ENCODE assay signal across 1 cellular context in the genomic region with DNA sequence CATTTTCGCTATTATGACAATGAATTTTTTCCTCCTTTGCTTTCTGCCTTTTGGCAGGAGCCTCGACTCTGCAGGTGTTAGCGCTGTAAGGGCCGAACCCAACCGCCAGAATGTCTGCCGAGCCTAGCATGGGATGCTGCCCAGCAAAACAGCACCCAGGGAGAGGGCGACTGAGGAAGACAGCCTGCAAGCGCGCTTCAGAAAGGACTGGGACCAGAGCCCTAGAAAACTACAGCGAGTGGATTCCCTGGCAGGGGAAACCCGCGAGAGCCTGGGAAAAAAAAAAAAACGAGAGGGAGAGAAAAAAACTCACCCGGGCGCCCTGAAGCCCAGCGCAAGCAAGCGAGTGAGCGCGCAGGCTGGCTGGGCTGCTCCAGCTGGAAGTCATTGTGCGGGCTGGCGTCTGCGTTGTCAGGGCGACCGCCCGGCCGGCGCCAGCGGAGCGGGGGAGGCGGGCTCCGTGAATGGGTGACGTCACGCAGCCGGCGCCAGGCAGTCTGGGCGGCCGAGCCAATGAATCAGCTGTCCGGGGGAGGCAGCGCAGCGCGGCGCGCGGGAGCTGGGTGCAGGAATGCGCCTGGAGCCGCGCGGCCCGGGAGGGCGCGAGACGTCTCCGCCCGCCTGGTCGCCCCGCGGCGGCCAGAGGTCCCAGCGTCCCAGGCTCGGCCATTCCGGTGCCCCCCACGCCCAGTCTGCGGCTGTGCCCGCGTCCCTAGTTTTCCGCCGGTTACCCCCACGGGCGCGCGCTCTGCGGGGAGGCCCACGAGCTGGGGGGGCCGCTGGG.
A peak's percentile ranks its signal among the peaks of the same experiment; 100 is the strongest.
TF ChIP-seq lines count a peak whose summit lies in the region.

No MANE protein-coding gene starts in this region.

TF ChIP-seq in HepG2, 621 proteins besides CTCF, POLR2A, EP300 and RAD21 (continued from another document and continues in another):
- no peak for TF ChIP-seq TCF7 (IDR thresholded peaks at IDR 0.05; ENCODE audit: low read depth)
- TF ChIP-seq MAFF (IDR thresholded peaks at IDR 0.05; ENCODE audit: low read depth, low read length), result no peak
- TF ChIP-seq RELA (CRISPR knock-in tag; IDR thresholded peaks at IDR 0.05), result no peak
- no peak for TF ChIP-seq ZBTB49 (CRISPR knock-in tag; IDR thresholded peaks at IDR 0.05; ENCODE audit: borderline replicate concordance)
- TF ChIP-seq SAP130 (CRISPR knock-in tag; IDR thresholded peaks at IDR 0.05; ENCODE audit: low read depth), result peak; percentile 100
- peak; percentile 90; the same call in 1 of the 2 replicates for TF ChIP-seq ATF7-NPFF (CRISPR knock-in tag; IDR thresholded peaks at IDR 0.05; ENCODE audit: low read depth)
- TF ChIP-seq, protein P1, sequence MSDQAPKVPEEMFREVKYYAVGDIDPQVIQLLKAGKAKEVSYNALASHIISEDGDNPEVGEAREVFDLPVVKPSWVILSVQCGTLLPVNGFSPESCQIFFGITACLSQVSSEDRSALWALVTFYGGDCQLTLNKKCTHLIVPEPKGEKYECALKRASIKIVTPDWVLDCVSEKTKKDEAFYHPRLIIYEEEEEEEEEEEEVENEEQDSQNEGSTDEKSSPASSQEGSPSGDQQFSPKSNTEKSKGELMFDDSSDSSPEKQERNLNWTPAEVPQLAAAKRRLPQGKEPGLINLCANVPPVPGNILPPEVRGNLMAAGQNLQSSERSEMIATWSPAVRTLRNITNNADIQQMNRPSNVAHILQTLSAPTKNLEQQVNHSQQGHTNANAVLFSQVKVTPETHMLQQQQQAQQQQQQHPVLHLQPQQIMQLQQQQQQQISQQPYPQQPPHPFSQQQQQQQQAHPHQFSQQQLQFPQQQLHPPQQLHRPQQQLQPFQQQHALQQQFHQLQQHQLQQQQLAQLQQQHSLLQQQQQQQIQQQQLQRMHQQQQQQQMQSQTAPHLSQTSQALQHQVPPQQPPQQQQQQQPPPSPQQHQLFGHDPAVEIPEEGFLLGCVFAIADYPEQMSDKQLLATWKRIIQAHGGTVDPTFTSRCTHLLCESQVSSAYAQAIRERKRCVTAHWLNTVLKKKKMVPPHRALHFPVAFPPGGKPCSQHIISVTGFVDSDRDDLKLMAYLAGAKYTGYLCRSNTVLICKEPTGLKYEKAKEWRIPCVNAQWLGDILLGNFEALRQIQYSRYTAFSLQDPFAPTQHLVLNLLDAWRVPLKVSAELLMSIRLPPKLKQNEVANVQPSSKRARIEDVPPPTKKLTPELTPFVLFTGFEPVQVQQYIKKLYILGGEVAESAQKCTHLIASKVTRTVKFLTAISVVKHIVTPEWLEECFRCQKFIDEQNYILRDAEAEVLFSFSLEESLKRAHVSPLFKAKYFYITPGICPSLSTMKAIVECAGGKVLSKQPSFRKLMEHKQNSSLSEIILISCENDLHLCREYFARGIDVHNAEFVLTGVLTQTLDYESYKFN (CRISPR knock-in tag; conservative IDR thresholded peaks at IDR 0.05), result peak; percentile 68
- TF ChIP-seq TP53 (CRISPR knock-in tag; conservative IDR thresholded peaks at IDR 0.05), result no peak; the same call in 1 of the 2 replicates
- no peak; the same call in 1 of the 2 replicates for TF ChIP-seq NR2C2 (CRISPR knock-in tag; IDR thresholded peaks at IDR 0.05; ENCODE audit: borderline replicate concordance)
- TF ChIP-seq BHLHE40 (IDR thresholded peaks at IDR 0.05; ENCODE audit: low read length), result no peak; the same call in 1 of the 2 replicates
- TF ChIP-seq SMAD9 (CRISPR knock-in tag; IDR thresholded peaks at IDR 0.05), result no peak
- TF ChIP-seq PHF5A (CRISPR knock-in tag; IDR thresholded peaks at IDR 0.05; ENCODE audit: low read depth, unreplicated experiment), result peak; percentile 35
- TF ChIP-seq AHR (CRISPR knock-in tag; IDR thresholded peaks at IDR 0.05), result peak; percentile 90; the same call in 1 of the 2 replicates
- TF ChIP-seq HIC2 (CRISPR knock-in tag; IDR thresholded peaks at IDR 0.05; ENCODE audit: low read depth), result peak; percentile 65; the same call in 1 of the 2 replicates
- no peak for TF ChIP-seq ZBTB8A (CRISPR knock-in tag; IDR thresholded peaks at IDR 0.05; ENCODE audit: borderline replicate concordance, low read depth)
- TF ChIP-seq ZNF552 (CRISPR knock-in tag; IDR thresholded peaks at IDR 0.05; ENCODE audit: borderline replicate concordance), result no peak
- no peak for TF ChIP-seq ZFP36L2 (CRISPR knock-in tag; IDR thresholded peaks at IDR 0.05)
- no peak for TF ChIP-seq REXO4 (CRISPR knock-in tag; IDR thresholded peaks at IDR 0.05; ENCODE audit: borderline replicate concordance)
- TF ChIP-seq ZNF335 (CRISPR knock-in tag; IDR thresholded peaks at IDR 0.05), result no peak
- TF ChIP-seq HOXA9 (CRISPR knock-in tag; IDR thresholded peaks at IDR 0.05; ENCODE audit: borderline replicate concordance), result no peak
- TF ChIP-seq GPN1 (CRISPR knock-in tag; IDR thresholded peaks at IDR 0.05; ENCODE audit: borderline replicate concordance), result no peak; the same call in 1 of the 2 replicates
- TF ChIP-seq IKZF4 (CRISPR knock-in tag; IDR thresholded peaks at IDR 0.05; ENCODE audit: borderline replicate concordance, low read depth, not compliant biosample characterization), result no peak
- no peak for TF ChIP-seq ZNF30 (CRISPR knock-in tag; IDR thresholded peaks at IDR 0.05)
- no peak for TF ChIP-seq CBFB (CRISPR knock-in tag; IDR thresholded peaks at IDR 0.05)
- TF ChIP-seq TFDP1 (CRISPR knock-in tag; IDR thresholded peaks at IDR 0.05; ENCODE audit: borderline replicate concordance), result peak; percentile 94
- TF ChIP-seq TFAP4 (IDR thresholded peaks at IDR 0.05; ENCODE audit: borderline replicate concordance, low read depth), result peak; percentile 99
- TF ChIP-seq, protein P2, sequence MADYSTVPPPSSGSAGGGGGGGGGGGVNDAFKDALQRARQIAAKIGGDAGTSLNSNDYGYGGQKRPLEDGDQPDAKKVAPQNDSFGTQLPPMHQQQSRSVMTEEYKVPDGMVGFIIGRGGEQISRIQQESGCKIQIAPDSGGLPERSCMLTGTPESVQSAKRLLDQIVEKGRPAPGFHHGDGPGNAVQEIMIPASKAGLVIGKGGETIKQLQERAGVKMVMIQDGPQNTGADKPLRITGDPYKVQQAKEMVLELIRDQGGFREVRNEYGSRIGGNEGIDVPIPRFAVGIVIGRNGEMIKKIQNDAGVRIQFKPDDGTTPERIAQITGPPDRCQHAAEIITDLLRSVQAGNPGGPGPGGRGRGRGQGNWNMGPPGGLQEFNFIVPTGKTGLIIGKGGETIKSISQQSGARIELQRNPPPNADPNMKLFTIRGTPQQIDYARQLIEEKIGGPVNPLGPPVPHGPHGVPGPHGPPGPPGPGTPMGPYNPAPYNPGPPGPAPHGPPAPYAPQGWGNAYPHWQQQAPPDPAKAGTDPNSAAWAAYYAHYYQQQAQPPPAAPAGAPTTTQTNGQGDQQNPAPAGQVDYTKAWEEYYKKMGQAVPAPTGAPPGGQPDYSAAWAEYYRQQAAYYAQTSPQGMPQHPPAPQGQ (CRISPR knock-in tag; IDR thresholded peaks at IDR 0.05; ENCODE audit: borderline replicate concordance), result no peak
- TF ChIP-seq HDAC2 (CRISPR knock-in tag; IDR thresholded peaks at IDR 0.05), result peak; percentile 89
- peak; percentile 83 for TF ChIP-seq RFX5 (IDR thresholded peaks at IDR 0.05; ENCODE audit: low read depth, low read length)
- no peak for TF ChIP-seq ATRX (CRISPR knock-in tag; IDR thresholded peaks at IDR 0.05; ENCODE audit: borderline replicate concordance)
- TF ChIP-seq ZFP37 (CRISPR knock-in tag; IDR thresholded peaks at IDR 0.05; ENCODE audit: borderline replicate concordance), result 0 out of 2 replicates have a peak, but pooled peaks have one; percentile 59
- TF ChIP-seq SNAI1 (CRISPR knock-in tag; IDR thresholded peaks at IDR 0.05; ENCODE audit: borderline replicate concordance), result no peak
- TF ChIP-seq HNRNPL (IDR thresholded peaks at IDR 0.05; ENCODE audit: low read depth, low read length), result no peak
- peak; percentile 20; the same call in 1 of the 2 replicates for TF ChIP-seq RERE (CRISPR knock-in tag; IDR thresholded peaks at IDR 0.05; ENCODE audit: low read depth)
- TF ChIP-seq, protein P3, sequence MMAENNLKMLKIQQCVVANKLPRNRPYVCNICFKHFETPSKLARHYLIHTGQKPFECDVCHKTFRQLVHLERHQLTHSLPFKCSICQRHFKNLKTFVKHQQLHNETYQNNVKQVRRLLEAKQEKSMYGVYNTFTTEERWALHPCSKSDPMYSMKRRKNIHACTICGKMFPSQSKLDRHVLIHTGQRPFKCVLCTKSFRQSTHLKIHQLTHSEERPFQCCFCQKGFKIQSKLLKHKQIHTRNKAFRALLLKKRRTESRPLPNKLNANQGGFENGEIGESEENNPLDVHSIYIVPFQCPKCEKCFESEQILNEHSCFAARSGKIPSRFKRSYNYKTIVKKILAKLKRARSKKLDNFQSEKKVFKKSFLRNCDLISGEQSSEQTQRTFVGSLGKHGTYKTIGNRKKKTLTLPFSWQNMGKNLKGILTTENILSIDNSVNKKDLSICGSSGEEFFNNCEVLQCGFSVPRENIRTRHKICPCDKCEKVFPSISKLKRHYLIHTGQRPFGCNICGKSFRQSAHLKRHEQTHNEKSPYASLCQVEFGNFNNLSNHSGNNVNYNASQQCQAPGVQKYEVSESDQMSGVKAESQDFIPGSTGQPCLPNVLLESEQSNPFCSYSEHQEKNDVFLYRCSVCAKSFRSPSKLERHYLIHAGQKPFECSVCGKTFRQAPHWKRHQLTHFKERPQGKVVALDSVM (CRISPR knock-in tag; IDR thresholded peaks at IDR 0.05), result no peak
- peak; percentile 77; the same call in 1 of the 2 replicates for TF ChIP-seq ZNF839 (CRISPR knock-in tag; IDR thresholded peaks at IDR 0.05; ENCODE audit: borderline replicate concordance)
